8 cellular contexts compared by ENCODE assay signal in the genomic region with DNA sequence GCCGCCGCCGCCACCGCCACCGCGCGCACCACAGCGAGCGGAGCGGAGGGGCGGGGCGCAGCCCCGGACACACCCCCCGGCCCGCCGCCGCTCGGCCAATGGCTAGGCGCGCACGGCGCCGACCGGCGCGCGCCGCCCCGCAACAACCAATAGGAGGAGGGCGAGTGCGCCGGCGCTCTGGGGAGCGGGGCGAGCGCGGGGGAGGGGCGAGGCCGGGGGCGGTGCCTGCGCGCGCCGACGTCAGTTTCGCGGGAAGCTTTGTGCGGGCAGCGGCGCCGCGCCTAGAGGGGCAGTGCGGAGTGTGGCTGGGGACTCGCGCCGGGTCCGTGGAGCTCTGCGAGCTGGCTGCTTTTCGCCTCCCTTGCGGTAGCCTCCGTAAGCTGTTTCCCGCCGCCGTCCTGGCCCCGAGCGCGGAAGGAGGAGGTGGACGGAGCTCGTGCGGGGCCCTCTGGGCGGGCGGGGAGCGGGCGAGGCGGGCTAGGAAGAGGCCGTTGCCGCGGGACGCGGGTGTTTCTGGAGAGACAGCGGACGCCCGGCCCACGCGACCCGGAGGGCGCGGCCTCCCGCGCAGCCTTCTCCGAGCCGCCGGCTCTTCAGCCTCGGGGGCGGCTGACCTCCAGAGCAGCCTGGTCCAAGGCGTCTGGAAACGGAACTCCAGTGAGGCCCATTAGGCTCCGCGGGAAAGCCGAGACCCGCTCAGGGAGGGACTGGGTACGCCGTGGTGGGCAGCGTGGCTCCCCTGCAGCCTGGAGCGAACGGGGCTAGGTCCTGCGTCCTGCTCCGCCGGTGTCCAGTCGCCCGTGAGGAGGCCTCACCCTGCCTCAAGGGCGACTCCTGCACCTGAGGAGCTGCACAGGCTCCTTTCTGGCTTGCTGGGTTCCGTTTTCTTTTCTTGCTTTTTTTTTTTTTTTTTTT. TPM values are rescaled to one million over a fixed set of nuclear protein-coding genes. Genes with fewer than 3 reads are reported as not detected.
DNase-seq lines count a peak whose midpoint lies in the region; ATAC-seq, FAIRE-seq and TF ChIP-seq lines count a peak whose summit lies in the region.

A gene (minus strand): TSS at position 44 of the 915 bp plus-strand sequence. CDS start 249 bp downstream, outside the sequence.

- H3K36me3 ChIP-seq in bronchial epithelial cell (ENCODE audit: control insufficient read depth, insufficient read depth, low read length) = peaks cover 18% of the 10 kb centered on the region

- H3K27me3 ChIP-seq in bronchial epithelial cell (ENCODE audit: control insufficient read depth, insufficient read depth, low read length) = no peaks in the 10 kb centered on the region

- ATAC-seq in GM18907 (IDR thresholded peaks at IDR 0.05; ENCODE audit: unreplicated experiment) (peak; percentile 79), HG03135 (IDR thresholded peaks at IDR 0.05; ENCODE audit: unreplicated experiment) (peak; percentile 82)

- FAIRE-seq in bronchial epithelial cell (lab: Jason Lieb, UNC) = no peak

- H3K4me3 ChIP-seq in WI38 (ENCODE audit: low read depth, low read length) (peak within 1 kb of the TSS; percentile 75), bronchial epithelial cell (ENCODE audit: low read depth, low read length) (peak within 1 kb of the TSS; percentile 76)

- DNase-seq in ACHN (peak; percentile 83), NCI-H2196 treated with DMSO at 0.1 percent for 48 hours (lab: John Stamatoyannopoulos, UW; ENCODE audit: unreplicated experiment) (peak; percentile 90), bronchial epithelial cell (ENCODE audit: low read depth) (peak; percentile 49), iris pigment epithelial cell (ENCODE audit: low read depth) (peak; percentile 81)
- DNase-seq in stimulated activated CD4-positive, alpha-beta T cell treated with anti-CD3 and anti-CD28 coated beads, Interleukin-12 subunit alpha, Interleukin-12 subunit beta, amount 100 ng/mL, for 4 hours = peak; percentile 91

- no peak for TF ChIP-seq CTCF in WI38 (IDR thresholded peaks at IDR 0.05; ENCODE audit: low read depth, low read length)
- no peak for TF ChIP-seq CTCF in bronchial epithelial cell (IDR thresholded peaks at IDR 0.05; ENCODE audit: insufficient read depth, low read length, severe bottlenecking)

- in situ Hi-C loops in ACHN (cut with HindIII; ENCODE audit: low pct_ligation_motif_present, low pct_unique_long_range_greater_than_20kb, low sequenced_read_pairs) = no loop called here

RNA-seq across cellular contexts. Expression of the gene that starts here (rescaled TPM):
- 30.7 and 34.2 TPM in 2 replicates for total RNA-seq in bronchial epithelial cell

Comparison
In these comparisons a context has a peak if more than half of its experiments do, and no peak if none do; other contexts are left out.
1. Peak in every context shown above with its lines: DNase-seq, ATAC-seq and H3K4me3 ChIP-seq.